In the genomic region with DNA sequence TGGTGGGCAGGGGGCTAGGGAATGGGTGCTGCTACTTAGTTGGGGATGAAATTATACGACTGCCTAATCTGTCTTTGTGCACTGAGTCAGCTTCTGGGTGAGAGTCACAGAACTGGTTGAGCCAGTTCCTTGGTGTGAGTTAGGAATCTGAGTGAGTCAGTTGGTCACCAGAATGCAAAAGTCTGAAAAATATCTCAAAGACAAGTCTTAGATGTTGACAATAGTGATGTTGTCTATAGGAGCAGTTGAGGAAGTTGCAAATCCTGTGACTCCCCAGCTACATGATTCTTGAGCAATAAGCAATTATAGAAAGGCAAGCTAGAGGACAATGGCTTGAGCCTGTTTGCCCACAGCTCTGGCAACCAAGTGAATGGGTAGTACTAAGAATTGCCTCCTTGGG, we compare ENCODE assay signal across 24 cellular contexts.
A peak's percentile ranks its signal among the peaks of the same experiment; 100 is the strongest.
DNase-seq lines count a peak whose midpoint lies in the region; ATAC-seq, FAIRE-seq and TF ChIP-seq lines count a peak whose summit lies in the region.
"Had no signal": no experiment of that assay in that cellular context is flagged by ENCODE, and none has a peak within 500 bp of the region (broad histone marks: within the 10 kb centered on the region; RNA-seq: fewer than 3 reads in every experiment).

No MANE protein-coding gene starts in this region.

- H3K36me3 ChIP-seq in PC-9 (ENCODE audit: low read depth) (no peaks in the 10 kb centered on the region), pancreas (no peaks in the 10 kb centered on the region), GM23248 (ENCODE audit: low read depth) (no peaks in the 10 kb centered on the region)
- H3K36me3 ChIP-seq: esophagus muscularis mucosa, left ventricle myocardium inferior, neural progenitor cell, thyroid gland had no signal

- H3K4me2 ChIP-seq in PC-9 = no peak overlapping the region
- H3K4me2 ChIP-seq in GM23248 (ENCODE audit: unreplicated experiment) = no peak overlapping the region
- H3K4me2 ChIP-seq: neural progenitor cell had no signal

- H3K79me2 ChIP-seq in PC-9 (ENCODE audit: low read depth) (no peaks in the 10 kb centered on the region), GM23248 (ENCODE audit: insufficient read depth) (no peaks in the 10 kb centered on the region)

- FAIRE-seq in pancreas (lab: Jason Lieb, UNC) = no peak
- FAIRE-seq: HepG2 had no signal

- intact Hi-C loops in PC-9 (cut with micrococcal nuclease; ENCODE audit: unreplicated experiment) = no loop called here
- intact Hi-C loops in pancreas (cut with DNase I) = no loop called here

- H3F3A ChIP-seq in PC-9 (ENCODE audit: insufficient read depth, low read depth) = peaks cover 13% of the 10 kb centered on the region
- no peaks in the 10 kb centered on the region for H3F3A ChIP-seq in GM23248 (ENCODE audit: insufficient read depth)

- H3K9me3 ChIP-seq in PC-9 (ENCODE audit: insufficient read depth, low read depth) = no peaks in the 10 kb centered on the region
- no peaks in the 10 kb centered on the region for H3K9me3 ChIP-seq in pancreas
- no peaks in the 10 kb centered on the region for H3K9me3 ChIP-seq in GM23248 (ENCODE audit: low read depth)
- H3K9me3 ChIP-seq: psoas muscle, thyroid gland had no signal

- H3K4me1 ChIP-seq in PC-9 (replicated peaks; ENCODE audit: insufficient read depth) (peaks cover 12% of the 10 kb centered on the region), pancreas (no peaks in the 10 kb centered on the region), GM23248 (ENCODE audit: insufficient read depth) (no peaks in the 10 kb centered on the region)
- H3K4me1 ChIP-seq: esophagus muscularis mucosa, left ventricle myocardium inferior, neural progenitor cell, psoas muscle, thyroid gland had no signal

- CTCF ChIA-PET in PC-9 (lab: Charles Lee) = no interaction called here

- no peak overlapping the region for H3K9ac ChIP-seq in GM23248
- H3K9ac ChIP-seq: neural progenitor cell had no signal

- in situ Hi-C loops in GM23248 (cut with MboI) (no loop called here), GM13976 (cut with MboI; ENCODE audit: low sequenced_read_pairs, unreplicated experiment) (no loop called here)

- no peaks in the 10 kb centered on the region for H3K27me3 ChIP-seq in PC-9 (ENCODE audit: insufficient read depth, low read depth)
- peaks cover 0 to 3% (median 0%) of the 10 kb centered on the region in 4 donors for H3K27me3 ChIP-seq in pancreas
- no peaks in the 10 kb centered on the region for H3K27me3 ChIP-seq in GM23248 (replicated peaks; ENCODE audit: insufficient read depth)
- H3K27me3 ChIP-seq: esophagus muscularis mucosa, neural progenitor cell, thyroid gland had no signal

- WGBS in pancreas, 2 donors = 10 to 18% methylated on average over 1 of the region's 1 CpG
- WGBS in GM23248 (ENCODE audit: low coverage in 1 of 2, low lambda C conversion rate in 2 of 2, missing lambda C conversion rate in 2 of 2), 2 experiments = 5 to 8% methylated on average over 1 of the region's 1 CpG

- H3K4me3 ChIP-seq in PC-9 (no peak overlapping the region), pancreas (no peak overlapping the region), GM23248 (no peak overlapping the region)
- H3K4me3 ChIP-seq: esophagus muscularis mucosa, left ventricle myocardium inferior, neural progenitor cell, psoas muscle, thyroid gland had no signal

- POLR2A ChIA-PET in PC-9 (lab: Charles Lee; ENCODE audit: unreplicated experiment) = no interaction called here

- H3K9me2 ChIP-seq in PC-9 (ENCODE audit: insufficient read depth) (no peaks in the 10 kb centered on the region), GM23248 (ENCODE audit: insufficient read depth) (no peaks in the 10 kb centered on the region)

- peak; percentile 44 to 88 (median 58) for ATAC-seq in pancreas
- ATAC-seq: activated CD8-positive, alpha-beta T cell treated with anti-CD3 and anti-CD28 coated beads, Interleukin-2, amount 10 ng/mL, durations not matched to agents 7 days and 5 days; activated T-cell treated with anti-CD3 and anti-CD28 coated beads, Interleukin-2, amount 50 U/mL, for 4 hours; HCT116; HepG2; psoas muscle; stimulated activated naive CD8-positive, alpha-beta T cell treated with anti-CD3 and anti-CD28 coated beads, Interleukin-15, Interleukin-2, amounts not matched to agents 100 U/mL and 50 U/mL, for 24 hours had no signal

- H2AFZ ChIP-seq in PC-9 = no peak overlapping the region
- no peak overlapping the region for H2AFZ ChIP-seq in GM23248
- H2AFZ ChIP-seq: neural progenitor cell had no signal

- peak; percentile 95 for DNase-seq in HT-29 (ENCODE audit: low spot score)
- peak; percentile 21 to 88 for DNase-seq in PC-9
- DNase-seq in epithelial cell of prostate (ENCODE audit: low read depth, low spot score) = peak; percentile 90
- DNase-seq in pancreas = peak in 1 of 6 donors; percentile 36
- DNase-seq in GM23248 = no peak
- DNase-seq in amniotic stem cell (lab: John Stamatoyannopoulos, UW) = no peak
- DNase-seq in GM13976 (ENCODE audit: low spot score) = no peak
- DNase-seq: activated CD4-positive, CD25-positive, alpha-beta regulatory T cell; activated CD8-positive, alpha-beta T cell treated with anti-CD3 and anti-CD28 coated beads, Interleukin-2, amount 10 ng/mL, durations not matched to agents 7 days and 5 days; activated naive CD4-positive, alpha-beta T cell treated with Interleukin-2 at 50 U/mL for 16 hours; activated T-cell treated with anti-CD3 and anti-CD28 coated beads, Interleukin-2, amount 50 U/mL, for 4 hours; CD4-positive, alpha-beta T cell; central memory CD4-positive, alpha-beta T cell; DND-41; left ventricle myocardium inferior; NCI-H2171; psoas muscle; stimulated activated CD4-positive, alpha-beta T cell treated with anti-CD3 and anti-CD28 coated beads, Interleukin-2, amount 100 ng/mL, for 24 hours; stimulated activated naive CD8-positive, alpha-beta T cell treated with anti-CD3 and anti-CD28 coated beads, Interleukin-15, Interleukin-2, amounts not matched to agents 100 U/mL and 50 U/mL, for 24 hours; thyroid gland had no signal

- H3K27ac ChIP-seq in PC-9 (peak overlapping the region; percentile 45; the same call in 1 of the 2 replicates), epithelial cell of prostate (peak overlapping the region; percentile 64), pancreas (peak overlapping the region in 1 of 4 donors; percentile 28), GM23248 (no peak overlapping the region)
- H3K27ac ChIP-seq: esophagus muscularis mucosa, left ventricle myocardium inferior, neural progenitor cell, psoas muscle, thyroid gland had no signal

- BruUV-seq in PC-9 (replicated peaks; lab: Mats Ljungman, UMichigan) = no TSS peak

- TF ChIP-seq CTCF in PC-9 (conservative IDR thresholded peaks at IDR 0.05) (no peak), pancreas (IDR thresholded peaks at IDR 0.05) (no peak), GM13976 (IDR thresholded peaks at IDR 0.05; ENCODE audit: borderline replicate concordance, control extremely low read depth, extremely low read depth, insufficient read depth, missing control alignments) (no peak)

- no peaks in the 10 kb centered on the region for H4K20me1 ChIP-seq in PC-9 (ENCODE audit: insufficient read depth)
- no peaks in the 10 kb centered on the region for H4K20me1 ChIP-seq in GM23248 (ENCODE audit: insufficient read depth)

Comparison
In these comparisons a context has a peak if more than half of its experiments do, and no peak if none do; other contexts are left out.
1. DNase-seq: peak in HT-29 (single experiment), PC-9 (2 of 2) and epithelial cell of prostate (single experiment); none in GM23248 (single experiment), amniotic stem cell (single experiment) and GM13976 (single experiment).